13 cellular contexts compared by ENCODE assay signal in the genomic region with DNA sequence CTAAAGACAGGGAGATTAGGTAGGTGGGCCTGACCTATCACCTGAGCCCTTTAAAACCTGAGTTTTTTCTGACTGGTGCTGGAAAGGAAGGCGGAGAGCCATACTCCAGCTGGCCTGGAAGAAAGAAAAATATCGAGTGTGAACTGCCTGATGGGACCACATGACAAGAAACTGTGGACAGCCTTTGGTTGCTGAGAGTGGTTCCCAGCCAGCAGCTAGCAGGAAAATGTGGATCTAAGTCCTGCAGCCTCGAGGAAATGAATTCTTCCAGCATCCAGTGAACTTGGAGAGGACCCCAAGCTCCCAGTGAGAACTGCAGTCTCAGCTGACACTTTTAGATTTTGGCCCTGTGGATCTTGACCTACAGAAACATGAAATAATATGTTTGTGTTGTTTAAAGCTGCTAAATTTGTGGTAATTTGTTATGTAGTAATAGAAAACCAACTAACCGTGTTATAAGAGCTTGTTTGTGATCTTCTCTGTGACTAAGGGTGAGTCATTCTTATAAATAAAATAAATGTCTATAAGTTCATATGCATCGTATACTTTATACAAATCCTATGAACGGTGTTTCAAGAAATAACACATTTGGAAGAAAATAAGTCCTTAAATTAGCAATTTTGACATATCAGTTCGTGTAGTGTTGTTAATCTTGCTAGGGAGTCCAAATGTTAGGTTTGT.
"Had no signal": no experiment of that assay in that cellular context is flagged by ENCODE, and none has a peak within 500 bp of the region (broad histone marks: within the 10 kb centered on the region; RNA-seq: fewer than 3 reads in every experiment).

No MANE protein-coding gene starts in this region.

- DNase-seq: activated CD4-positive, alpha-beta memory T cell treated with anti-CD3 and anti-CD28 coated beads for 36 hours; activated gamma-delta T cell; activated naive CD8-positive, alpha-beta T cell treated with anti-CD3 and anti-CD28 coated beads for 36 hours; activated T-cell treated with anti-CD3 and anti-CD28 coated beads, Interleukin-2, amount 50 U/mL, for 48 hours; gastrocnemius medialis; heart right ventricle; islet precursor cell; left lung; ovary; stomach; T-helper 9 cell had no signal

- H3K4me3 ChIP-seq: gastrocnemius medialis, heart right ventricle, left lung, ovary, stomach, thoracic aorta had no signal

- H3K4me1 ChIP-seq: gastrocnemius medialis, heart right ventricle, left lung, stomach had no signal

- H3K9me3 ChIP-seq: gastrocnemius medialis, ovary, stomach, thoracic aorta had no signal

- H3K9me3 Mint-ChIP-seq: activated naive CD8-positive, alpha-beta T cell treated with anti-CD3 and anti-CD28 coated beads for 36 hours had no signal

- H3K27me3 Mint-ChIP-seq: activated CD4-positive, alpha-beta memory T cell treated with anti-CD3 and anti-CD28 coated beads for 36 hours; activated naive CD8-positive, alpha-beta T cell treated with anti-CD3 and anti-CD28 coated beads for 36 hours had no signal

- H3K4me1 Mint-ChIP-seq: activated naive CD8-positive, alpha-beta T cell treated with anti-CD3 and anti-CD28 coated beads for 36 hours had no signal

- H3K27ac ChIP-seq: gastrocnemius medialis, heart right ventricle, left lung, ovary, stomach, thoracic aorta had no signal

- H3K36me3 ChIP-seq: gastrocnemius medialis, heart right ventricle, left lung, ovary, stomach, thoracic aorta had no signal

- H3K36me3 Mint-ChIP-seq: activated CD4-positive, alpha-beta memory T cell treated with anti-CD3 and anti-CD28 coated beads for 36 hours; activated naive CD8-positive, alpha-beta T cell treated with anti-CD3 and anti-CD28 coated beads for 36 hours had no signal

- ATAC-seq: gastrocnemius medialis, left lung had no signal

- H3K27me3 ChIP-seq: gastrocnemius medialis, heart right ventricle, left lung, ovary, stomach had no signal

- H3K27ac Mint-ChIP-seq: activated CD4-positive, alpha-beta memory T cell treated with anti-CD3 and anti-CD28 coated beads for 36 hours; activated naive CD8-positive, alpha-beta T cell treated with anti-CD3 and anti-CD28 coated beads for 36 hours had no signal

- H3K4me3 Mint-ChIP-seq: activated CD4-positive, alpha-beta memory T cell treated with anti-CD3 and anti-CD28 coated beads for 36 hours; activated naive CD8-positive, alpha-beta T cell treated with anti-CD3 and anti-CD28 coated beads for 36 hours; neural crest cell had no signal
